In genomic region chr9:135887585-135888050, GRCh38 we compare ENCODE assay signal across 1 cellular context.
TF ChIP-seq lines count a peak whose summit lies in the region.

No MANE protein-coding gene starts in this region.

TF ChIP-seq in SK-N-SH treated with all-trans-retinoic acid at 6 μM for 48 hours, 23 proteins besides CTCF, POLR2A, EP300 and RAD21 (continued from another document):
- TF ChIP-seq POU6F1 (CRISPR knock-in tag; IDR thresholded peaks at IDR 0.05; ENCODE audit: borderline replicate concordance, low read depth) (no peak), TSHZ2 (CRISPR knock-in tag; IDR thresholded peaks at IDR 0.05) (no peak), ZNF70 (CRISPR knock-in tag; IDR thresholded peaks at IDR 0.05) (no peak), SNAI2 (CRISPR knock-in tag; IDR thresholded peaks at IDR 0.05) (no peak)
